In genomic region chr7:28853150-28853549, GRCh38 we compare ENCODE assay signal across 1 cellular context.
TF ChIP-seq lines count a peak whose summit lies in the region.

No MANE protein-coding gene starts in this region.

TF ChIP-seq in GM23338, 12 proteins besides CTCF, POLR2A, EP300 and RAD21 (continued from another document):
- TF ChIP-seq ZNF462 (CRISPR knock-in tag; IDR thresholded peaks at IDR 0.05) (no peak), JUNB (IDR thresholded peaks at IDR 0.05; ENCODE audit: unreplicated experiment) (no peak), POLR2AphosphoS5 (IDR thresholded peaks at IDR 0.05; ENCODE audit: low read depth) (no peak), NANOG (IDR thresholded peaks at IDR 0.05; ENCODE audit: borderline replicate concordance) (no peak), REST (IDR thresholded peaks at IDR 0.05; ENCODE audit: unreplicated experiment) (no peak), CREB1 (CRISPR knock-in tag; IDR thresholded peaks at IDR 0.05; ENCODE audit: low read depth) (no peak)
